Comparison of ENCODE assay signal across 1 cellular context in genomic region chr7:131105803-131106680, GRCh38.
TF ChIP-seq lines count a peak whose summit lies in the region.

No MANE protein-coding gene starts in this region.

TF ChIP-seq in HepG2, 621 proteins besides CTCF, POLR2A, EP300 and RAD21 (continued from another document and continues in another):
- TF ChIP-seq ARHGAP35 (CRISPR knock-in tag; IDR thresholded peaks at IDR 0.05; ENCODE audit: borderline replicate concordance), result no peak; the same call in 1 of the 2 replicates
- TF ChIP-seq HNRNPLL (IDR thresholded peaks at IDR 0.05; ENCODE audit: low read depth, low read length, poor library complexity, severe bottlenecking), result peak; percentile 79
- TF ChIP-seq ZNF331 (CRISPR knock-in tag; IDR thresholded peaks at IDR 0.05), result 0 out of 2 replicates have a peak, but pooled peaks have one; percentile 11
- TF ChIP-seq SRF (IDR thresholded peaks at IDR 0.05; ENCODE audit: low read depth, low read length), result no peak
- no peak for TF ChIP-seq ATF5 (CRISPR knock-in tag; IDR thresholded peaks at IDR 0.05; ENCODE audit: low read depth)
- peak; percentile 22; the same call in 1 of the 2 replicates for TF ChIP-seq FIP1L1 (IDR thresholded peaks at IDR 0.05; ENCODE audit: borderline replicate concordance, insufficient read depth, low read depth, low read length)
- TF ChIP-seq NRL (CRISPR knock-in tag; IDR thresholded peaks at IDR 0.05; ENCODE audit: borderline replicate concordance), result 0 out of 2 replicates have a peak, but pooled peaks have one; percentile 46
- peak; percentile 91; the same call in 1 of the 2 replicates for TF ChIP-seq ZNF704 (CRISPR knock-in tag; IDR thresholded peaks at IDR 0.05; ENCODE audit: borderline replicate concordance)
- no peak for TF ChIP-seq ZNF138 (CRISPR knock-in tag; IDR thresholded peaks at IDR 0.05; ENCODE audit: low read depth)
- TF ChIP-seq MAFK (conservative IDR thresholded peaks at IDR 0.05 in 1 of 2, IDR thresholded peaks at IDR 0.05 in 1 of 2; ENCODE audit: low read length in 2 of 2), result no peak
- peak; percentile 30; the same call in 1 of the 2 replicates for TF ChIP-seq ATF7-NPFF (CRISPR knock-in tag; IDR thresholded peaks at IDR 0.05; ENCODE audit: low read depth)
- peak; percentile 79 for TF ChIP-seq HNRNPL (IDR thresholded peaks at IDR 0.05; ENCODE audit: low read depth, low read length)
- TF ChIP-seq JARID2 (CRISPR knock-in tag; IDR thresholded peaks at IDR 0.05; ENCODE audit: insufficient replicate concordance), result no peak
- peak; percentile 53; the same call in 1 of the 2 replicates for TF ChIP-seq ZNF607 (CRISPR knock-in tag; IDR thresholded peaks at IDR 0.05; ENCODE audit: borderline replicate concordance)
- no peak for TF ChIP-seq MAF1 (CRISPR knock-in tag; IDR thresholded peaks at IDR 0.05; ENCODE audit: borderline replicate concordance)
- TF ChIP-seq HMG20A (CRISPR knock-in tag; IDR thresholded peaks at IDR 0.05; ENCODE audit: borderline replicate concordance), result no peak
- no peak for TF ChIP-seq TRIM24 (CRISPR knock-in tag; IDR thresholded peaks at IDR 0.05)
- TF ChIP-seq BRD4 (CRISPR knock-in tag; IDR thresholded peaks at IDR 0.05), result no peak
- TF ChIP-seq ZNF850 (CRISPR knock-in tag; conservative IDR thresholded peaks at IDR 0.05), result no peak
- no peak for TF ChIP-seq HOXA5 (CRISPR knock-in tag; IDR thresholded peaks at IDR 0.05)
- TF ChIP-seq TAF1 (CRISPR knock-in tag; IDR thresholded peaks at IDR 0.05), result peak; percentile 51; the same call in 1 of the 2 replicates
- TF ChIP-seq ZNF644 (CRISPR knock-in tag; IDR thresholded peaks at IDR 0.05; ENCODE audit: low read depth), result no peak
- TF ChIP-seq ZBTB14 (CRISPR knock-in tag; IDR thresholded peaks at IDR 0.05), result peak; percentile 74
- TF ChIP-seq ZNF720 (CRISPR knock-in tag; IDR thresholded peaks at IDR 0.05), result no peak
- TF ChIP-seq NR0B2 (CRISPR knock-in tag; IDR thresholded peaks at IDR 0.05), result no peak; the same call in 1 of the 2 replicates
- 0 out of 2 replicates have a peak, but pooled peaks have one; percentile 63 for TF ChIP-seq ZNF878 (CRISPR knock-in tag; IDR thresholded peaks at IDR 0.05)
- peak; percentile 79 for TF ChIP-seq BORCS8-MEF2B (CRISPR knock-in tag; IDR thresholded peaks at IDR 0.05)
- peak; percentile 97 for TF ChIP-seq ZBTB7B (CRISPR knock-in tag; IDR thresholded peaks at IDR 0.05)
- TF ChIP-seq ZNF792 (CRISPR knock-in tag; IDR thresholded peaks at IDR 0.05), result no peak
- no peak for TF ChIP-seq CC2D1A (CRISPR knock-in tag; IDR thresholded peaks at IDR 0.05)
- TF ChIP-seq ZNF362 (CRISPR knock-in tag; IDR thresholded peaks at IDR 0.05; ENCODE audit: borderline replicate concordance), result no peak
- peak; percentile 94 for TF ChIP-seq ZNF687 (CRISPR knock-in tag; IDR thresholded peaks at IDR 0.05)
- no peak; the same call in 1 of the 2 replicates for TF ChIP-seq GFI1 (CRISPR knock-in tag; IDR thresholded peaks at IDR 0.05; ENCODE audit: borderline replicate concordance)
- TF ChIP-seq ZNF790 (CRISPR knock-in tag; IDR thresholded peaks at IDR 0.05; ENCODE audit: borderline replicate concordance), result no peak
- TF ChIP-seq ZNF773 (CRISPR knock-in tag; IDR thresholded peaks at IDR 0.05; ENCODE audit: borderline replicate concordance), result no peak; the same call in 1 of the 2 replicates
- 0 out of 2 replicates have a peak, but pooled peaks have one; percentile 21 for TF ChIP-seq ZSCAN21 (CRISPR knock-in tag; IDR thresholded peaks at IDR 0.05; ENCODE audit: borderline replicate concordance)
- peak; percentile 60; the same call in 1 of the 2 replicates for TF ChIP-seq GATAD2A (CRISPR knock-in tag; IDR thresholded peaks at IDR 0.05)
- TF ChIP-seq MXI1 (IDR thresholded peaks at IDR 0.05; ENCODE audit: borderline replicate concordance, low read depth, low read length), result peak; percentile 73; the same call in 1 of the 3 replicates
- TF ChIP-seq CENPT (CRISPR knock-in tag; IDR thresholded peaks at IDR 0.05; ENCODE audit: low read depth), result no peak
- peak; percentile 38 for TF ChIP-seq YY1 (IDR thresholded peaks at IDR 0.05; ENCODE audit: insufficient read depth, insufficient replicate concordance, low read depth, low read length)
- peak; percentile 83 for TF ChIP-seq ZC3H13 (CRISPR knock-in tag; IDR thresholded peaks at IDR 0.05)
- no peak for TF ChIP-seq CBX5 (CRISPR knock-in tag; IDR thresholded peaks at IDR 0.05; ENCODE audit: borderline replicate concordance)
- peak; percentile 43 to 50; a peak in 2 of 4 replicates for TF ChIP-seq HMGXB4 (CRISPR knock-in tag; IDR thresholded peaks at IDR 0.05; ENCODE audit: borderline replicate concordance in 1 of 2, low read depth in 1 of 2)
- TF ChIP-seq CEBPG (CRISPR knock-in tag; IDR thresholded peaks at IDR 0.05), result no peak
- TF ChIP-seq ZFX (CRISPR knock-in tag; IDR thresholded peaks at IDR 0.05; ENCODE audit: low read depth), result peak; percentile 47; the same call in 1 of the 2 replicates
- TF ChIP-seq ZNF709 (CRISPR knock-in tag; IDR thresholded peaks at IDR 0.05), result no peak
- TF ChIP-seq LBX2 (CRISPR knock-in tag; IDR thresholded peaks at IDR 0.05; ENCODE audit: borderline replicate concordance), result peak; percentile 53; the same call in 1 of the 2 replicates
- TF ChIP-seq HDAC2 (CRISPR knock-in tag; IDR thresholded peaks at IDR 0.05), result peak; percentile 62; the same call in 1 of the 2 replicates
